1 cellular context compared by ENCODE assay signal in the genomic region with DNA sequence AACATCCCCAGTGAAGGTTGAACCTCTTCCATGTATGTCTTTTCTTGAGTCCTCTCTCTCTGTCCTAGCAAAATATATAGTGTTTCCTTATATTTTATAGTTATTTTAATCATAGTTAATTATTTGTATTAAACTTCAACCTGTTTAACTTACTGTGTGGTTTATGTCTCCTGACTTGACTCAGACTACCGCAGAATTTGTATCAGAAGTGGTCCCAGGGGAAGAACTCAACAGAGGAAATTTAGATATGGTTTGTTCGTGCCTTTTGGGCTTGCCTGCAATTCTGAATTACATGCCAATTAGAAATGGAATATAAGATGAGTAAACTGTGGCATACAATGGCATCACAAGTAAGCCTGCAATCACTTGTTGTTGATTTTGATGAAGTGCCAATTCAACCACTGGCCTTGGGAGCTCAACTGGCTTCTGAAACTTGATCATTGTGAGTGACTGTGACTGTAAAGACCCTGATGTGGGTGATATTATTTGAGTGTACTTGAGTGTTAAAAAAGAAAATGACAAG.
TF ChIP-seq lines count a peak whose summit lies in the region.

No MANE protein-coding gene starts in this region.

TF ChIP-seq in GM12878, 131 proteins besides CTCF, POLR2A, EP300 and RAD21:
- peak; percentile 47 for TF ChIP-seq RUNX3 (IDR thresholded peaks at IDR 0.05; ENCODE audit: low read length)
- TF ChIP-seq MEF2B (IDR thresholded peaks at IDR 0.05; ENCODE audit: partially characterized antibody, poor library complexity, severe bottlenecking), result peak; percentile 62
- no peak for TF ChIP-seq SMAD5 (IDR thresholded peaks at IDR 0.05; ENCODE audit: low read depth)
- TF ChIP-seq BHLHE40 (IDR thresholded peaks at IDR 0.05; ENCODE audit: borderline replicate concordance in 1 of 2, low read depth in 2 of 2, low read length in 1 of 2), result no peak
- TF ChIP-seq ZNF24 (IDR thresholded peaks at IDR 0.05), result no peak
- TF ChIP-seq, protein P1, sequence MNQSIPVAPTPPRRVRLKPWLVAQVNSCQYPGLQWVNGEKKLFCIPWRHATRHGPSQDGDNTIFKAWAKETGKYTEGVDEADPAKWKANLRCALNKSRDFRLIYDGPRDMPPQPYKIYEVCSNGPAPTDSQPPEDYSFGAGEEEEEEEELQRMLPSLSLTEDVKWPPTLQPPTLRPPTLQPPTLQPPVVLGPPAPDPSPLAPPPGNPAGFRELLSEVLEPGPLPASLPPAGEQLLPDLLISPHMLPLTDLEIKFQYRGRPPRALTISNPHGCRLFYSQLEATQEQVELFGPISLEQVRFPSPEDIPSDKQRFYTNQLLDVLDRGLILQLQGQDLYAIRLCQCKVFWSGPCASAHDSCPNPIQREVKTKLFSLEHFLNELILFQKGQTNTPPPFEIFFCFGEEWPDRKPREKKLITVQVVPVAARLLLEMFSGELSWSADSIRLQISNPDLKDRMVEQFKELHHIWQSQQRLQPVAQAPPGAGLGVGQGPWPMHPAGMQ (IDR thresholded peaks at IDR 0.05; ENCODE audit: borderline replicate concordance), result no peak
- TF ChIP-seq, protein P2, sequence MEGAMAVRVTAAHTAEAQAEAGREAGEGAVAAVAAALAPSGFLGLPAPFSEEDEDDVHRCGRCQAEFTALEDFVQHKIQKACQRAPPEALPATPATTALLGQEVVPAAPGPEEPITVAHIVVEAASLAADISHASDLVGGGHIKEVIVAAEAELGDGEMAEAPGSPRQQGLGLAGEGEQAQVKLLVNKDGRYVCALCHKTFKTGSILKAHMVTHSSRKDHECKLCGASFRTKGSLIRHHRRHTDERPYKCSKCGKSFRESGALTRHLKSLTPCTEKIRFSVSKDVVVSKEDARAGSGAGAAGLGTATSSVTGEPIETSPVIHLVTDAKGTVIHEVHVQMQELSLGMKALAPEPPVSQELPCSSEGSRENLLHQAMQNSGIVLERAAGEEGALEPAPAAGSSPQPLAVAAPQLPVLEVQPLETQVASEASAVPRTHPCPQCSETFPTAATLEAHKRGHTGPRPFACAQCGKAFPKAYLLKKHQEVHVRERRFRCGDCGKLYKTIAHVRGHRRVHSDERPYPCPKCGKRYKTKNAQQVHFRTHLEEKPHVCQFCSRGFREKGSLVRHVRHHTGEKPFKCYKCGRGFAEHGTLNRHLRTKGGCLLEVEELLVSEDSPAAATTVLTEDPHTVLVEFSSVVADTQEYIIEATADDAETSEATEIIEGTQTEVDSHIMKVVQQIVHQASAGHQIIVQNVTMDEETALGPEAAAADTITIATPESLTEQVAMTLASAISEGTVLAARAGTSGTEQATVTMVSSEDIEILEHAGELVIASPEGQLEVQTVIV (IDR thresholded peaks at IDR 0.05; ENCODE audit: borderline replicate concordance, partially characterized antibody), result no peak
- no peak for TF ChIP-seq ZNF384 (IDR thresholded peaks at IDR 0.05; ENCODE audit: borderline replicate concordance, low read depth, low read length)
- TF ChIP-seq ZNF207 (IDR thresholded peaks at IDR 0.05; ENCODE audit: borderline replicate concordance), result no peak
